Comparison of ENCODE assay signal across 10 cellular contexts in genomic region chr10:79129361-79129997, GRCh38.
DNase-seq lines count a peak whose midpoint lies in the region; ATAC-seq and TF ChIP-seq lines count a peak whose summit lies in the region.
"Had no signal": no experiment of that assay in that cellular context is flagged by ENCODE, and none has a peak within 500 bp of the region (broad histone marks: within the 10 kb centered on the region; RNA-seq: fewer than 3 reads in every experiment).

No MANE protein-coding gene starts in this region.

- H3K27ac ChIP-seq in heart right ventricle (peak overlapping the region in 9 of 10 donors; percentile 19 to 97 (median 62)), ascending aorta (peak overlapping the region in 1 of 2 donors; percentile 57)
- H3K27ac ChIP-seq: KMS-11, thoracic aorta had no signal

- ATAC-seq in heart right ventricle = peak in 6 of 8 donors; percentile 11 to 52 (median 23)
- no peak for ATAC-seq in HG03025 (IDR thresholded peaks at IDR 0.05; ENCODE audit: low FRiP score, unreplicated experiment)

- H3K4me3 ChIP-seq in heart right ventricle (no peak overlapping the region), astrocyte of the cerebellum (ENCODE audit: low read depth, low read length) (no peak overlapping the region), ascending aorta (no peak overlapping the region)
- H3K4me3 ChIP-seq: thoracic aorta had no signal

- H3K9me3 ChIP-seq in heart right ventricle (no peaks in the 10 kb centered on the region), ascending aorta (no peaks in the 10 kb centered on the region)
- H3K9me3 ChIP-seq: thoracic aorta had no signal

- intact Hi-C loops in heart right ventricle (cut with DNase I) (no loop called here), cardiac septum (cut with DNase I) (no loop called here), ascending aorta (cut with DNase I) (no loop called here)

- 45 to 48% methylated on average over 8 of the region's 8 CpGs for WGBS in heart right ventricle, 2 donors

- H3K4me1 ChIP-seq in heart right ventricle (peaks cover 35 to 100% (median 91%) of the 10 kb centered on the region in 9 donors), ascending aorta (peaks cover 4 to 22% of the 10 kb centered on the region in 2 donors)

- DNase-seq in heart right ventricle (no peak), cardiac septum (ENCODE audit: low spot score) (no peak), astrocyte of the cerebellum (ENCODE audit: low read depth) (no peak), kidney tubule cell (ENCODE audit: low spot score) (peak; percentile 29), GM19238 (ENCODE audit: insufficient read length, low spot score) (no peak), ascending aorta (ENCODE audit: low spot score in 2 of 2) (no peak), NCI-H2107 treated with DMSO at 0.1 percent for 48 hours (lab: John Stamatoyannopoulos, UW; ENCODE audit: unreplicated experiment) (no peak)

- H3K27me3 ChIP-seq in heart right ventricle (no peaks in the 10 kb centered on the region), ascending aorta (no peaks in the 10 kb centered on the region)

- in situ Hi-C loops in astrocyte of the cerebellum (cut with HindIII; ENCODE audit: low sequenced_read_pairs) = no loop called here

- H3K36me3 ChIP-seq in heart right ventricle = peaks cover 0 to 64% (median 13%) of the 10 kb centered on the region in 9 donors
- peaks cover 9 to 21% of the 10 kb centered on the region in 2 donors for H3K36me3 ChIP-seq in ascending aorta
- H3K36me3 ChIP-seq: thoracic aorta had no signal

- TF ChIP-seq CTCF in heart right ventricle (IDR thresholded peaks at IDR 0.05) (peak in 3 of 9 donors; percentile 8 to 15 (median 13)), astrocyte of the cerebellum (IDR thresholded peaks at IDR 0.05; ENCODE audit: low read depth, low read length, missing control alignments) (peak; percentile 8), ascending aorta (IDR thresholded peaks at IDR 0.05) (no peak)
